ENCODE assay signal across 11 cellular contexts in genomic region chr17:19100811-19101419, GRCh38. TPM values are rescaled to one million over a fixed set of nuclear protein-coding genes. Genes with fewer than 3 reads are reported as not detected.
A peak's percentile ranks its signal among the peaks of the same experiment; 100 is the strongest.
DNase-seq lines count a peak whose midpoint lies in the region; ATAC-seq, FAIRE-seq and TF ChIP-seq lines count a peak whose summit lies in the region.
"Not testable (repeated sequence)": the region's sequence is repeated elsewhere in the genome, so short reads cannot be mapped to it uniquely, and the experiment has no call there.
"Had no signal": no experiment of that assay in that cellular context is flagged by ENCODE, and none has a peak within 500 bp of the region (broad histone marks: within the 10 kb centered on the region; RNA-seq: fewer than 3 reads in every experiment).

No MANE protein-coding gene starts in this region.

- not testable (repeated sequence) for H2AFZ ChIP-seq in HCT116 (ENCODE audit: low read depth, low read length, poor library complexity, severe bottlenecking); K562 (ENCODE audit: low read depth, low read length); HepG2 (ENCODE audit: low read length)

- H3K9me3 Mint-ChIP-seq in WTC11; stimulated activated naive B cell treated with anti-CD40 and anti-IgM and Interleukin-4, amounts not matched to agents 10 μg/mL and 1 μg/mL and 100 μg/mL, for 72 hours: not testable (repeated sequence)

- not testable (repeated sequence) for TF ChIP-seq POLR2A in A549 (IDR thresholded peaks at IDR 0.05; ENCODE audit: low read length); HCT116 (IDR thresholded peaks at IDR 0.05; ENCODE audit: borderline replicate concordance, extremely low read depth, insufficient read depth, insufficient read length); K562 (conservative IDR thresholded peaks at IDR 0.05); HepG2 (IDR thresholded peaks at IDR 0.05; ENCODE audit: insufficient read depth in 1 of 2, low read depth in 2 of 2, low read length in 2 of 2)

- not testable (repeated sequence) for H3K27me3 Mint-ChIP-seq in WTC11 (ENCODE audit: low read depth); stimulated activated naive B cell treated with anti-CD40 and anti-IgM and Interleukin-4, amounts not matched to agents 10 μg/mL and 1 μg/mL and 100 μg/mL, for 72 hours

- intact Hi-C loops in HCT116 (cut with micrococcal nuclease); K562 (cut with micrococcal nuclease); HepG2 (cut with micrococcal nuclease; ENCODE audit: unreplicated experiment): not testable (repeated sequence)

- RAD21 ChIA-PET in HCT116 (lab: Charles Lee; ENCODE audit: low non-redundant PET in 1 of 2, low total read pairs in 2 of 2, uncharacterized antibody in 2 of 2, unreplicated experiment in 2 of 2) = not testable (repeated sequence)

- not testable (repeated sequence) for H3K27ac Mint-ChIP-seq in WTC11; stimulated activated naive B cell treated with anti-CD40 and anti-IgM and Interleukin-4, amounts not matched to agents 10 μg/mL and 1 μg/mL and 100 μg/mL, for 72 hours

- 65% methylated on average over 3 of the region's 7 CpGs for WGBS in A549 (ENCODE audit: missing lambda C conversion rate)
- WGBS in K562 (ENCODE audit: insufficient coverage, low coverage, missing lambda C conversion rate) = no CpG with 5 or more reads among the region's 7 CpGs
- whole genome bisulfite sequencing in HepG2 (ENCODE audit: low lambda C conversion rate) = no CpG with 5 or more reads among the region's 7 CpGs

- H3K27ac ChIP-seq in A549; HCT116 (ENCODE audit: low read depth, low read length); K562 (ENCODE audit: extremely low read depth, low read depth, low read length); HepG2 (ENCODE audit: extremely low read length, insufficient read depth, low read length): not testable (repeated sequence)

- ATAC-seq in A549 (peak; percentile 47 to 58; a peak in 5 of 6 replicates), HCT116 (0 out of 2 replicates have a peak, but pooled peaks have one; percentile 55), WTC11 (peak; percentile 85), K562 (peak; percentile 80), HepG2 (peak; percentile 61)
- ATAC-seq in stimulated activated naive B cell treated with anti-CD40 and anti-IgM and Interleukin-4, amounts not matched to agents 10 μg/mL and 1 μg/mL and 100 μg/mL, for 72 hours (replicated peaks) = peak; percentile 23 to 65

- H3K4me3 Mint-ChIP-seq in WTC11; stimulated activated naive B cell treated with anti-CD40 and anti-IgM and Interleukin-4, amounts not matched to agents 10 μg/mL and 1 μg/mL and 100 μg/mL, for 72 hours: not testable (repeated sequence)

- H3K4me3 ChIP-seq in A549; HCT116 (replicated peaks in 1 of 2; ENCODE audit: low read depth in 1 of 2, low read length in 2 of 2); K562; HepG2 (replicated peaks in 1 of 3; ENCODE audit: insufficient read depth in 1 of 3, low read depth in 2 of 3, low read length in 3 of 3): not testable (repeated sequence)

- H3K4me1 Mint-ChIP-seq in WTC11; stimulated activated naive B cell treated with anti-CD40 and anti-IgM and Interleukin-4, amounts not matched to agents 10 μg/mL and 1 μg/mL and 100 μg/mL, for 72 hours: not testable (repeated sequence)

- H4K20me1 ChIP-seq in HCT116 (ENCODE audit: insufficient read depth); K562 (replicated peaks; ENCODE audit: control insufficient read depth, insufficient read depth, low read length); HepG2 (ENCODE audit: insufficient read depth, low read length): not testable (repeated sequence)

- not testable (repeated sequence) for FAIRE-seq in A549 (lab: Jason Lieb, UNC); K562 (lab: Jason Lieb, UNC); HepG2 (lab: Jason Lieb, UNC)

- not testable (repeated sequence) for H3K9me2 ChIP-seq in HCT116 (ENCODE audit: insufficient read depth)

- H3K27me3 ChIP-seq in HCT116 (ENCODE audit: insufficient read depth, low read length); K562 (ENCODE audit: control insufficient read depth in 2 of 2, insufficient read depth in 2 of 2, low read length in 2 of 2); HepG2 (ENCODE audit: control insufficient read depth in 1 of 2, insufficient read depth in 2 of 2, low read length in 2 of 2): not testable (repeated sequence)

- H3K4me1 ChIP-seq in A549; HCT116 (ENCODE audit: control insufficient read depth in 1 of 2, insufficient read depth in 2 of 2, low read length in 2 of 2); K562 (replicated peaks in 1 of 2; ENCODE audit: control insufficient read depth in 2 of 2, insufficient read depth in 2 of 2, low read length in 2 of 2); HepG2 (ENCODE audit: insufficient read depth, low read length): not testable (repeated sequence)

- H3K9me1 ChIP-seq in K562 (ENCODE audit: control insufficient read depth, insufficient read depth, low read length) = not testable (repeated sequence)

- POLR2A ChIA-PET in A549 (lab: Yijun Ruan, JAX); HCT116 (lab: Charles Lee); WTC11 (lab: Charles Lee); K562 (lab: Yijun Ruan, JAX); HepG2 (lab: Yijun Ruan, JAX): not testable (repeated sequence)

- not testable (repeated sequence) for H3K36me3 Mint-ChIP-seq in WTC11; stimulated activated naive B cell treated with anti-CD40 and anti-IgM and Interleukin-4, amounts not matched to agents 10 μg/mL and 1 μg/mL and 100 μg/mL, for 72 hours

- not testable (repeated sequence) for H3K36me3 ChIP-seq in HCT116 (ENCODE audit: control insufficient read depth in 1 of 2, insufficient read depth in 2 of 2, low read length in 2 of 2); K562 (ENCODE audit: control insufficient read depth, insufficient read depth, low read length); HepG2 (replicated peaks in 1 of 2; ENCODE audit: control insufficient read depth in 1 of 2, insufficient read depth in 2 of 2, low read length in 2 of 2)

- not testable (repeated sequence) for H3K9me3 ChIP-seq in A549; HCT116 (ENCODE audit: control insufficient read depth in 1 of 2, insufficient read depth in 1 of 2, low read depth in 1 of 2, low read length in 2 of 2); K562 (replicated peaks; ENCODE audit: control insufficient read depth, insufficient read depth, low read depth, low read length); HepG2 (ENCODE audit: low read length)

- not testable (repeated sequence) for BruUV-seq in HCT116 (replicated peaks; lab: Mats Ljungman, UMichigan); K562 (replicated peaks; lab: Mats Ljungman, UMichigan); HepG2 (replicated peaks; lab: Mats Ljungman, UMichigan)

- TF ChIP-seq CTCF in A549 (IDR thresholded peaks at IDR 0.05); HCT116 (IDR thresholded peaks at IDR 0.05 in 2 of 3, conservative IDR thresholded peaks at IDR 0.05 in 1 of 3; ENCODE audit: borderline replicate concordance in 1 of 3, insufficient read depth in 1 of 3, low read depth in 2 of 3, low read length in 2 of 3); WTC11 (IDR thresholded peaks at IDR 0.05); K562 (IDR thresholded peaks at IDR 0.05 in 2 of 3, conservative IDR thresholded peaks at IDR 0.05 in 1 of 3; ENCODE audit: insufficient read depth in 2 of 3, low read depth in 1 of 3, low read length in 3 of 3); HepG2 (CRISPR knock-in tag; IDR thresholded peaks at IDR 0.05): not testable (repeated sequence)

- CTCF ChIA-PET in A549 (lab: Yijun Ruan, JAX); HCT116 (lab: Charles Lee); WTC11 (lab: Charles Lee); K562 (lab: Yijun Ruan, JAX; ENCODE audit: low intra/inter-chr PET ratio); HepG2 (lab: Yijun Ruan, JAX; ENCODE audit: low intra/inter-chr PET ratio, low total read pairs): not testable (repeated sequence)

- not testable (repeated sequence) for H3K4me2 ChIP-seq in A549; HCT116 (ENCODE audit: low read length); K562 (ENCODE audit: insufficient read depth, low read length); HepG2 (ENCODE audit: low read depth, low read length)

- H3K79me2 ChIP-seq in HCT116 (ENCODE audit: insufficient read depth, low read length); K562 (ENCODE audit: control insufficient read depth, insufficient read depth, low read length); HepG2 (ENCODE audit: insufficient read depth, low read length): not testable (repeated sequence)

- not testable (repeated sequence) for H3K9ac ChIP-seq in HCT116 (ENCODE audit: low read length); K562 (ENCODE audit: insufficient read depth in 1 of 2, low read depth in 2 of 2, low read length in 2 of 2); HepG2 (ENCODE audit: insufficient read depth, low read depth, low read length)

- in situ Hi-C loops in K562 (cut with MboI) = loop anchor here (10.0 kb wide), 1 partner anchor 144 kb away; no protein-coding TSS in a partner anchor
- in situ Hi-C loops in HepG2 (cut with HindIII; ENCODE audit: extremely low pct_ligation_motif_present, low pct_unique_long_range_greater_than_20kb) = not testable (repeated sequence)

- DNase-seq in A549 (ENCODE audit: low read depth in 1 of 2, low spot score in 1 of 2); HCT116 (ENCODE audit: low read depth, low spot score); WTC11 (ENCODE audit: low spot score); K562 (ENCODE audit: extremely low read depth in 1 of 4, low spot score in 3 of 4); HepG2 (ENCODE audit: low spot score); stimulated activated naive B cell treated with anti-CD40 and anti-IgM and Interleukin-4, amounts not matched to agents 10 μg/mL and 1 μg/mL and 100 μg/mL, for 72 hours: not testable (repeated sequence)

- not testable (repeated sequence) for TF ChIP-seq RAD21 in A549 (conservative IDR thresholded peaks at IDR 0.05 in 1 of 2, IDR thresholded peaks at IDR 0.05 in 1 of 2); HCT116 (IDR thresholded peaks at IDR 0.05; ENCODE audit: low read depth); K562 (CRISPR knock-in tag; conservative IDR thresholded peaks at IDR 0.05 in 1 of 2, IDR thresholded peaks at IDR 0.05 in 1 of 2); HepG2 (CRISPR knock-in tag; IDR thresholded peaks at IDR 0.05)

- not testable (repeated sequence) for TF ChIP-seq EP300 in A549 (IDR thresholded peaks at IDR 0.05); K562 (IDR thresholded peaks at IDR 0.05; ENCODE audit: low read length); HepG2 (IDR thresholded peaks at IDR 0.05; ENCODE audit: low read depth in 2 of 2, low read length in 2 of 2); HepG2 (CRISPR knock-in tag; IDR thresholded peaks at IDR 0.05; ENCODE audit: borderline replicate concordance)

RNA-seq across cellular contexts. Expression of gene GRAPL, which starts 26.5 kb away (rescaled TPM):
- polyA plus RNA-seq in A549 (2011; rRNA removed) (0.08 and 0.09 TPM in 2 replicates), A549 (2017; fragmentation: RNase III; extraction: RNeasy Plus Mini Kit Qiagen cat#74134 plus additional on column Dnase treatment) (0.16 to 0.36 TPM (median 0.25 TPM) in 3 replicates), K562 (2011; rRNA removed) (0.11 TPM in 1 of 2 replicates, not detected in the other), K562 (2014; fragmentation: Illumina TruSeq; extraction: Trizol) (not detected in 2 replicates), K562 (2014; fragmentation: Nextera tagmentation; extraction: Ambion mirVana) (not detected), K562 (2014; rRNA removed) (not detected in 2 replicates), HepG2 (2011; rRNA removed) (0.62 and 0.65 TPM in 2 replicates)
- 0.08 TPM in 1 of 2 replicates, not detected in the other for polyA plus RNA-seq in A549 (2012; cell fraction: cytosol; rRNA removed)
- polyA plus RNA-seq in A549 (2012; cell fraction: nucleus; rRNA removed) = 0.43 and 0.61 TPM in 2 replicates
- polyA minus RNA-seq in A549 (2011; rRNA and poly(A)+ RNA removed) = 0.74 and 1.2 TPM in 2 replicates
- total RNA-seq in HCT116 (2021; ENCODE audit: unreplicated experiment) (0.44 TPM), WTC11 (2021) (0.50 to 0.60 TPM (median 0.55 TPM) in 3 replicates), K562 (2014; rRNA removed) (not detected in 2 replicates), K562 (2014; rRNA removed; fragmentation: Illumina TruSeq; extraction: Trizol) (not detected in 2 replicates), K562 (2015; rRNA removed; fragmentation: Illumina TruSeq; extraction: Trizol) (not detected in 2 replicates), K562 (2021) (0.22 TPM in 1 of 2 replicates, not detected in the other), HepG2 (2016; rRNA removed; fragmentation: Illumina TruSeq; extraction: Trizol) (not detected in 2 replicates)
- polyA plus RNA-seq in HCT116 (2012) = not detected in 2 replicates
- total RNA-seq in K562 (2011; cell fraction: chromatin; rRNA removed; ENCODE audit: low replicate concordance) = 0.48 and 0.81 TPM in 2 replicates
- total RNA-seq in K562 (2011; cell fraction: nucleolus; rRNA removed) = not detected in 2 replicates
- 0.37 TPM in 1 of 2 replicates, not detected in the other for total RNA-seq in K562 (2011; cell fraction: nucleoplasm; rRNA removed)
- not detected in 2 replicates for polyA plus RNA-seq in K562 (2011; cell fraction: cytosol; rRNA removed)
- not detected in 2 replicates for polyA plus RNA-seq in K562 (2011; cell fraction: nucleus; rRNA removed)
- polyA plus RNA-seq in K562 (2012) = not detected in 2 replicates
- not detected in 2 replicates for polyA minus RNA-seq in K562 (2011; rRNA and poly(A)+ RNA removed)
- polyA minus RNA-seq in K562 (2011; cell fraction: cytosol; rRNA and poly(A)+ RNA removed) = not detected in 2 replicates
- polyA minus RNA-seq in K562 (2011; cell fraction: nucleus; rRNA and poly(A)+ RNA removed) = not detected in 2 replicates
- not detected in 2 replicates for total RNA-seq in HepG2 (2016; cell fraction: cytosol; rRNA removed; fragmentation: Illumina TruSeq; extraction: Trizol; ENCODE audit: low read depth)
- not detected in 2 replicates for total RNA-seq in HepG2 (2016; cell fraction: insoluble cytoplasmic fraction; rRNA removed; fragmentation: Illumina TruSeq; extraction: Trizol)
- total RNA-seq in HepG2 (2016; cell fraction: membrane; rRNA removed; fragmentation: Illumina TruSeq; extraction: Trizol) = not detected in 2 replicates
- total RNA-seq in HepG2 (2016; cell fraction: nucleus; rRNA removed; fragmentation: Illumina TruSeq; extraction: Trizol) = not detected in 2 replicates
- polyA plus RNA-seq in HepG2 (2011; cell fraction: cytosol; rRNA removed) = 0.13 and 0.36 TPM in 2 replicates
- 1.1 and 1.5 TPM in 2 replicates for polyA plus RNA-seq in HepG2 (2011; cell fraction: nucleus; rRNA removed)
- polyA plus RNA-seq in HepG2 (2012) = 0.43 TPM in 1 of 2 replicates, not detected in the other
- polyA plus RNA-seq in HepG2 (2016; cell fraction: cytosol; fragmentation: Illumina TruSeq; extraction: Trizol; ENCODE audit: low read depth) = not detected in 2 replicates
- polyA plus RNA-seq in HepG2 (2016; cell fraction: insoluble cytoplasmic fraction; fragmentation: Illumina TruSeq; extraction: Trizol; ENCODE audit: low read depth) = not detected in 2 replicates
- not detected in 2 replicates for polyA plus RNA-seq in HepG2 (2016; cell fraction: membrane; fragmentation: Illumina TruSeq; extraction: Trizol; ENCODE audit: low read depth)
- polyA plus RNA-seq in HepG2 (2016; cell fraction: nucleus; fragmentation: Illumina TruSeq; extraction: Trizol; ENCODE audit: insufficient read depth, low read depth) = not detected in 2 replicates
- 0.44 and 1.0 TPM in 2 replicates for polyA minus RNA-seq in HepG2 (2011; rRNA and poly(A)+ RNA removed; ENCODE audit: low replicate concordance)
- not detected in 2 replicates for polyA minus RNA-seq in HepG2 (2011; cell fraction: cytosol; rRNA and poly(A)+ RNA removed)
- polyA minus RNA-seq in HepG2 (2011; cell fraction: nucleus; rRNA and poly(A)+ RNA removed) = 3.5 and 4.8 TPM in 2 replicates
- total RNA-seq: A172, A673, Daoy, G401 had no signal
- polyA plus RNA-seq: AG04450 had no signal

RNA-seq across cellular contexts. Expression of gene GRAP, which starts 54.2 kb away (rescaled TPM):
- polyA plus RNA-seq in A549 (2011; rRNA removed) = 0.19 and 0.25 TPM in 2 replicates
- polyA plus RNA-seq in A549 (2012; cell fraction: cytosol; rRNA removed) = 0.15 and 0.19 TPM in 2 replicates
- 0.43 and 0.60 TPM in 2 replicates for polyA plus RNA-seq in A549 (2012; cell fraction: nucleus; rRNA removed)
- polyA plus RNA-seq in A549 (2017; fragmentation: RNase III; extraction: RNeasy Plus Mini Kit Qiagen cat#74134 plus additional on column Dnase treatment) = 0.17 to 0.31 TPM (median 0.19 TPM) in 3 replicates
- 0.08 and 0.24 TPM in 2 replicates for polyA minus RNA-seq in A549 (2011; rRNA and poly(A)+ RNA removed)
- total RNA-seq in HCT116 (2021; ENCODE audit: unreplicated experiment) = 0.27 TPM
- 0.02 and 0.10 TPM in 2 replicates for polyA plus RNA-seq in HCT116 (2012)
- total RNA-seq in WTC11 (2021) = 0.50 to 0.59 TPM (median 0.55 TPM) in 3 replicates
- not detected in 2 replicates for total RNA-seq in K562 (2011; cell fraction: chromatin; rRNA removed; ENCODE audit: low replicate concordance)
- total RNA-seq in K562 (2011; cell fraction: nucleolus; rRNA removed) = 0.17 and 0.79 TPM in 2 replicates
- total RNA-seq in K562 (2011; cell fraction: nucleoplasm; rRNA removed) = not detected in 2 replicates
- total RNA-seq in K562 (2014; rRNA removed) = not detected in 2 replicates
- not detected in 2 replicates for total RNA-seq in K562 (2014; rRNA removed; fragmentation: Illumina TruSeq; extraction: Trizol)
- 0.11 TPM in 1 of 2 replicates, not detected in the other for total RNA-seq in K562 (2015; rRNA removed; fragmentation: Illumina TruSeq; extraction: Trizol)
- total RNA-seq in K562 (2021) = 0.07 and 0.27 TPM in 2 replicates
- 0.05 and 0.07 TPM in 2 replicates for polyA plus RNA-seq in K562 (2011; rRNA removed)
- polyA plus RNA-seq in K562 (2011; cell fraction: cytosol; rRNA removed) = 0.04 and 0.07 TPM in 2 replicates
- 0.37 TPM in 1 of 2 replicates, not detected in the other for polyA plus RNA-seq in K562 (2011; cell fraction: nucleus; rRNA removed)
- polyA plus RNA-seq in K562 (2012) = 0.29 TPM in 1 of 2 replicates, not detected in the other
- not detected in 2 replicates for polyA plus RNA-seq in K562 (2014; fragmentation: Illumina TruSeq; extraction: Trizol)
- polyA plus RNA-seq in K562 (2014; fragmentation: Nextera tagmentation; extraction: Ambion mirVana) = not detected
- polyA plus RNA-seq in K562 (2014; rRNA removed) = 0.41 TPM in 1 of 2 replicates, not detected in the other
- not detected in 2 replicates for polyA minus RNA-seq in K562 (2011; rRNA and poly(A)+ RNA removed)
- not detected in 2 replicates for polyA minus RNA-seq in K562 (2011; cell fraction: cytosol; rRNA and poly(A)+ RNA removed)
- 0.27 TPM in 1 of 2 replicates, not detected in the other for polyA minus RNA-seq in K562 (2011; cell fraction: nucleus; rRNA and poly(A)+ RNA removed)
- total RNA-seq in HepG2 (2016; rRNA removed; fragmentation: Illumina TruSeq; extraction: Trizol) = 0.77 and 0.90 TPM in 2 replicates
- 0.10 and 0.35 TPM in 2 replicates for total RNA-seq in HepG2 (2016; cell fraction: cytosol; rRNA removed; fragmentation: Illumina TruSeq; extraction: Trizol; ENCODE audit: low read depth)
- 0.76 and 1.1 TPM in 2 replicates for total RNA-seq in HepG2 (2016; cell fraction: insoluble cytoplasmic fraction; rRNA removed; fragmentation: Illumina TruSeq; extraction: Trizol)
- total RNA-seq in HepG2 (2016; cell fraction: membrane; rRNA removed; fragmentation: Illumina TruSeq; extraction: Trizol) = 0.31 and 0.69 TPM in 2 replicates
- total RNA-seq in HepG2 (2016; cell fraction: nucleus; rRNA removed; fragmentation: Illumina TruSeq; extraction: Trizol) = 0.31 and 0.60 TPM in 2 replicates
- polyA plus RNA-seq in HepG2 (2011; rRNA removed) = 1.6 and 1.7 TPM in 2 replicates
- polyA plus RNA-seq in HepG2 (2011; cell fraction: cytosol; rRNA removed) = 0.79 and 2.2 TPM in 2 replicates
- 1.8 and 2.6 TPM in 2 replicates for polyA plus RNA-seq in HepG2 (2011; cell fraction: nucleus; rRNA removed)
- 0.37 and 0.85 TPM in 2 replicates for polyA plus RNA-seq in HepG2 (2012)
- 0.12 and 0.14 TPM in 2 replicates for polyA plus RNA-seq in HepG2 (2016; cell fraction: cytosol; fragmentation: Illumina TruSeq; extraction: Trizol; ENCODE audit: low read depth)
- 0.44 and 0.88 TPM in 2 replicates for polyA plus RNA-seq in HepG2 (2016; cell fraction: insoluble cytoplasmic fraction; fragmentation: Illumina TruSeq; extraction: Trizol; ENCODE audit: low read depth)
- 0.29 and 0.35 TPM in 2 replicates for polyA plus RNA-seq in HepG2 (2016; cell fraction: membrane; fragmentation: Illumina TruSeq; extraction: Trizol; ENCODE audit: low read depth)
- 1.00 and 1.2 TPM in 2 replicates for polyA plus RNA-seq in HepG2 (2016; cell fraction: nucleus; fragmentation: Illumina TruSeq; extraction: Trizol; ENCODE audit: insufficient read depth, low read depth)
- polyA minus RNA-seq in HepG2 (2011; rRNA and poly(A)+ RNA removed; ENCODE audit: low replicate concordance) = 0.16 and 2.7 TPM in 2 replicates
- 0.49 and 0.79 TPM in 2 replicates for polyA minus RNA-seq in HepG2 (2011; cell fraction: cytosol; rRNA and poly(A)+ RNA removed)
- 0.75 and 0.90 TPM in 2 replicates for polyA minus RNA-seq in HepG2 (2011; cell fraction: nucleus; rRNA and poly(A)+ RNA removed)
- total RNA-seq: A172, Daoy had no signal
